Comparison of ENCODE assay signal across 8 cellular contexts in genomic region chr2:65435625-65436168, GRCh38. TPM values are rescaled to one million over a fixed set of nuclear protein-coding genes. Genes with fewer than 3 reads are reported as not detected.
DNase-seq lines count a peak whose midpoint lies in the region; ATAC-seq and TF ChIP-seq lines count a peak whose summit lies in the region.

No MANE protein-coding gene starts in this region.

- H3K36me3 ChIP-seq in left lung = no peaks in the 10 kb centered on the region

- H3K27ac ChIP-seq in dorsolateral prefrontal cortex = peak overlapping the region; percentile 12 to 98 (median 91)
- peak overlapping the region; percentile 96 to 98 for H3K27ac ChIP-seq in left lung

- peaks cover 13 to 32% of the 10 kb centered on the region in 2 donors for H3K4me1 ChIP-seq in left lung

- no peaks in the 10 kb centered on the region for H3K9me3 ChIP-seq in left lung

- no peaks in the 10 kb centered on the region for H3K36me3 Mint-ChIP-seq in activated CD4-positive, alpha-beta T cell treated with anti-CD3 and anti-CD28 coated beads for 36 hours (ENCODE audit: low read depth)

- peaks cover 18% of the 10 kb centered on the region for H3K4me1 Mint-ChIP-seq in activated CD4-positive, alpha-beta T cell treated with anti-CD3 and anti-CD28 coated beads for 36 hours

- DNase-seq in NCI-H2227 treated with DMSO at 0.1 percent for 48 hours (lab: John Stamatoyannopoulos, UW) (peak; percentile 75), dorsolateral prefrontal cortex (peak; percentile 68 to 93 (median 84)), left lung (peak; percentile 85 to 93)
- peak; percentile 71 for DNase-seq in activated CD4-positive, alpha-beta T cell treated with anti-CD3 and anti-CD28 coated beads for 36 hours
- peak; percentile 61 to 64 for DNase-seq in stimulated activated CD4-positive, alpha-beta T cell treated with anti-CD3 and anti-CD28 coated beads, Interleukin-2, amount 100 ng/mL, for 24 hours

- H3K4me3 Mint-ChIP-seq in activated CD4-positive, alpha-beta T cell treated with anti-CD3 and anti-CD28 coated beads for 36 hours = peak overlapping the region; percentile 81

- TF ChIP-seq CTCF in GM12875 (IDR thresholded peaks at IDR 0.05; ENCODE audit: borderline replicate concordance, insufficient read depth, low read depth, low read length) (peak; percentile 4; the same call in 1 of the 2 replicates), dorsolateral prefrontal cortex (IDR thresholded peaks at IDR 0.05 in 54 of 56, conservative IDR thresholded peaks at IDR 0.05 in 2 of 56; ENCODE audit: low read depth in 1 of 56, partially characterized antibody in 56 of 56) (peak in 39 of 56 donors; percentile 5 to 50 (median 28)), left lung (IDR thresholded peaks at IDR 0.05) (no peak)

- peak; percentile 20 for ATAC-seq in HG03066 (IDR thresholded peaks at IDR 0.05; ENCODE audit: low read depth, unreplicated experiment)
- peak; percentile 11 for ATAC-seq in activated CD4-positive, alpha-beta T cell treated with anti-CD3 and anti-CD28 coated beads for 36 hours
- peak; percentile 63 for ATAC-seq in left lung
- no peak for ATAC-seq in HG03469 (IDR thresholded peaks at IDR 0.05; ENCODE audit: unreplicated experiment)

- POLR2A ChIA-PET in activated CD4-positive, alpha-beta T cell treated with anti-CD3 and anti-CD28 coated beads for 36 hours (lab: Charles Lee) = no interaction called here

- no peak overlapping the region for H3K27ac Mint-ChIP-seq in activated CD4-positive, alpha-beta T cell treated with anti-CD3 and anti-CD28 coated beads for 36 hours

- CTCF ChIA-PET in activated CD4-positive, alpha-beta T cell treated with anti-CD3 and anti-CD28 coated beads for 36 hours (lab: Charles Lee) = interaction anchor here (0.5 to 1.7 kb wide), 5 partner anchors 19 to 135 kb away, joined by 3 to 4 read pairs (median 3); no protein-coding TSS in a partner anchor

- H3K27me3 ChIP-seq in dorsolateral prefrontal cortex = no peaks in the 10 kb centered on the region
- no peaks in the 10 kb centered on the region for H3K27me3 ChIP-seq in left lung

- intact Hi-C loops in activated CD4-positive, alpha-beta T cell treated with anti-CD3 and anti-CD28 coated beads for 36 hours (cut with DNase I, micrococcal nuclease) = loop anchor here (1.0 to 5.0 kb wide), 3 partner anchors 53 to 117 kb away; no protein-coding TSS in a partner anchor
- intact Hi-C loops in dorsolateral prefrontal cortex (cut with DNase I) (loop anchor here (5.0 to 10.0 kb wide), 5 partner anchors 67 to 999 kb away; partner anchors contain the start of gene MEIS1 (in 1 of the 2)), left lung (cut with DNase I) (loop anchor here in 1 of 2 donors (10.0 kb wide), 1 partner anchor 161 kb away; no protein-coding TSS in a partner anchor)

- H3K27me3 Mint-ChIP-seq in activated CD4-positive, alpha-beta T cell treated with anti-CD3 and anti-CD28 coated beads for 36 hours = peaks cover 33% of the 10 kb centered on the region

- H3K4me3 ChIP-seq in GM12875 (ENCODE audit: low read depth, low read length) (peak overlapping the region; percentile 44), dorsolateral prefrontal cortex (peak overlapping the region; percentile 56 to 93 (median 80)), left lung (peak overlapping the region; percentile 54 to 60)

- H3K9me3 Mint-ChIP-seq in activated CD4-positive, alpha-beta T cell treated with anti-CD3 and anti-CD28 coated beads for 36 hours (ENCODE audit: low read depth) = no peaks in the 10 kb centered on the region

RNA-seq across cellular contexts. Expression of gene SPRED2, which starts 3.3 kb away (rescaled TPM):
- total RNA-seq in activated CD4-positive, alpha-beta T cell treated with anti-CD3 and anti-CD28 coated beads for 36 hours = 1 to 10 TPM; 6.7 to 7.9 TPM
- 10 to 100 TPM; 28.2 to 82.4 (median 50.7) TPM for total RNA-seq in dorsolateral prefrontal cortex
- total RNA-seq in left lung = 10 to 100 TPM; 34.5 to 47.1 TPM

Comparison
In these comparisons a context has a peak if more than half of its experiments do, and no peak if none do; other contexts are left out.
1. CTCF ChIP-seq: peak in GM12875 (single experiment) and dorsolateral prefrontal cortex (39 of 56); none in left lung (0 of 2).
2. Peak in every context shown above with its lines, with median percentiles within 50 percentile points of each other: H3K4me3 ChIP-seq and DNase-seq.